32 cellular contexts compared by ENCODE assay signal in the genomic region with DNA sequence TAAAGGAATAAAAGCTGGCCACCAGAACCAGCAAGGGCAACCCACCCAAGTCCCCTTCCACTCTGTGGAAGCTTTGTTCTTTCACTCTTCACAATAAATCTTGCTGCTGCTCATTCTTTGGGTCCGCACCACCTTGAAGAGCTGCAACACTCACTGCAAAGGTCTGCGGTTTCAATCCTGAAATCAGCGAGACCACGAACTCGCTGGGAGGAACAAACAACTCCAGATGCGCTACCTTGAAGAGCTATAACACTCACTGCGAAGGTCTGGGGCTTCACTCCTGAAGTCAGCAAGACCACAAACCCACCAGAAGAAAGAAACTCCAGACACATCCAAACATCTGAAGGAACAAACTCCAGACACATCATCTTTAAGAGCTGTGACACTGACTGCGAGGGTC.
"Had no signal": no experiment of that assay in that cellular context is flagged by ENCODE, and none has a peak within 500 bp of the region (broad histone marks: within the 10 kb centered on the region; RNA-seq: fewer than 3 reads in every experiment).

No MANE protein-coding gene starts in this region.

- H3K36me3 ChIP-seq: adrenal gland, ascending aorta, brain microvascular endothelial cell, cardiac muscle cell had no signal

- H3K27me3 ChIP-seq: adrenal gland, ascending aorta, body of pancreas, brain microvascular endothelial cell, breast epithelium, cardiac muscle cell had no signal

- DNase-seq: activated effector memory CD4-positive, alpha-beta T cell treated with anti-CD3 and anti-CD28 coated beads, Interleukin-2, amount 50 U/mL, for 16 hours; activated effector memory CD4-positive, alpha-beta T cell treated with Interleukin-2 at 50 U/mL for 16 hours; activated gamma-delta T cell; activated gamma-delta T cell treated with Interleukin-2 at 50 U/mL for 16 hours; activated naive CD4-positive, alpha-beta T cell; activated naive CD4-positive, alpha-beta T cell treated with anti-CD3 and anti-CD28 coated beads for 36 hours; activated naive CD4-positive, alpha-beta T cell treated with anti-CD3 and anti-CD28 coated beads, Interleukin-2, amount 10 ng/mL, durations not matched to agents 7 days and 5 days; activated naive CD4-positive, alpha-beta T cell treated with anti-CD3 and anti-CD28 coated beads, Interleukin-2, amount 50 U/mL, for 16 hours; activated naive CD4-positive, alpha-beta T cell treated with Interleukin-2 at 50 U/mL for 16 hours; activated naive CD8-positive, alpha-beta T cell treated with anti-CD3 and anti-CD28 coated beads for 36 hours; activated naive CD8-positive, alpha-beta T cell treated with anti-CD3 and anti-CD28 coated beads, Interleukin-2, amount 10 ng/mL, durations not matched to agents 7 days and 5 days; activated naive CD8-positive, alpha-beta T cell treated with anti-CD3 and anti-CD28 coated beads, Interleukin-2, amount 50 U/mL, for 24 hours; activated T-cell treated with anti-CD3 and anti-CD28 coated beads, Interleukin-2, amount 50 U/mL, for 4 hours; activated T-cell treated with anti-CD3 and anti-CD28 coated beads, Interleukin-2, amount 50 U/mL, for 48 hours; activated T-cell treated with anti-CD3 and anti-CD28 coated beads, Interleukin-2, amount 50 U/mL, for 72 hours; adrenal gland; amniotic stem cell; amygdala; anterior cingulate cortex; aorta; body of pancreas; brain microvascular endothelial cell; caudate nucleus; central memory CD4-positive, alpha-beta T cell; cerebellar nuclear complex had no signal

- H3K9me3 ChIP-seq: ascending aorta, body of pancreas, breast epithelium had no signal

- ATAC-seq: activated naive CD4-positive, alpha-beta T cell treated with anti-CD3 and anti-CD28 coated beads, Interleukin-2, amount 50 U/mL, for 72 hours; activated naive CD8-positive, alpha-beta T cell treated with anti-CD3 and anti-CD28 coated beads, Interleukin-2, amount 50 U/mL, for 24 hours; activated T-cell treated with anti-CD3 and anti-CD28 coated beads, Interleukin-2, amount 50 U/mL, for 4 hours; activated T-cell treated with anti-CD3 and anti-CD28 coated beads, Interleukin-2, amount 50 U/mL, for 72 hours; activated T-helper 17 cell treated with anti-CD3 and anti-CD28 coated beads, Interleukin-2, amount 50 U/mL, for 72 hours; body of pancreas had no signal

- FAIRE-seq: astrocyte, bronchial epithelial cell had no signal

- H3K4me1 ChIP-seq: adrenal gland, ascending aorta, body of pancreas, breast epithelium had no signal

- H3K27ac ChIP-seq: adrenal gland, ascending aorta, body of pancreas, brain microvascular endothelial cell, breast epithelium, cardiac muscle cell had no signal

- H3K4me3 ChIP-seq: adrenal gland, ascending aorta, body of pancreas, breast epithelium, cardiac muscle cell had no signal
